In the genomic region with DNA sequence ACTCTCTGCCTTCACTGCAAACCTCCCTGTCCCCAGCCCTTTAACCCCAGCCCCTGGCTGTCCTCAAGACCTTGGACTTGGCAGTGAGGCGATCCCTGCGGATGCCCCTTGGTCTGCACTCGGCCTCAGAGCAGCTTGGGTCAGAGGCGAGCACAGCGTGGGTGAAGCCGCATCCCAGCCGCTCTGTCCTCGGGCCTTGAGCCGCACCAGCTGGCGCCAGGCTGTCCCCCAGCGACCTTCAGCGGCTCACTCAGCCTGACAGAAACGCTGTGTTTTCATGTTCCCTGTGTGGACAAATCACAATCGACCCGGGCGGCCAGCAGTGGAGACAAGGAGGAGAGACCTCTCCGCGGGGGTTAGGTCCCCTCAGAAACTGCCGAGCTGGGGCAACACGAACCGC, we compare ENCODE assay signal across 26 cellular contexts. TPM values are rescaled to one million over a fixed set of nuclear protein-coding genes. Genes with fewer than 3 reads are reported as not detected.
A peak's percentile ranks its signal among the peaks of the same experiment; 100 is the strongest.
DNase-seq lines count a peak whose midpoint lies in the region; ATAC-seq and TF ChIP-seq lines count a peak whose summit lies in the region.
"Had no signal": no experiment of that assay in that cellular context is flagged by ENCODE, and none has a peak within 500 bp of the region (broad histone marks: within the 10 kb centered on the region; RNA-seq: fewer than 3 reads in every experiment).

No MANE protein-coding gene starts in this region.

- H4K91ac ChIP-seq in neuronal stem cell (ENCODE audit: low read depth, low read length, poor library complexity) = no peak overlapping the region

- H3K27ac ChIP-seq in heart left ventricle (peak overlapping the region in 1 of 12 donors; percentile 33), neuronal stem cell (replicated peaks; ENCODE audit: low read length) (no peak overlapping the region), transverse colon (peak overlapping the region; percentile 4 to 44 (median 16))
- H3K27ac ChIP-seq: 22Rv1, SJCRH30 had no signal

- H3K9me3 ChIP-seq in heart left ventricle (peaks cover 0 to 4% (median 0%) of the 10 kb centered on the region in 12 donors), neuronal stem cell (replicated peaks in 1 of 2; ENCODE audit: control insufficient read depth in 2 of 2, insufficient read depth in 1 of 2, low read depth in 1 of 2, low read length in 2 of 2) (no peaks in the 10 kb centered on the region), transverse colon (no peaks in the 10 kb centered on the region)
- H3K9me3 ChIP-seq: SJCRH30 had no signal

- H3K23ac ChIP-seq in neuronal stem cell (ENCODE audit: low read depth, low read length, poor library complexity) = no peak overlapping the region

- in situ Hi-C loops in transverse colon (cut with MboI; ENCODE audit: low pct_ligation_motif_present in 1 of 4, low pct_unique_long_range_greater_than_20kb in 1 of 4, low sequenced_read_pairs in 3 of 4) = loop anchor here in 2 of 4 donors (5.0 to 25.0 kb wide), 2 partner anchors 217 to 237 kb away; partner anchors contain the start of gene ZNF556 (in 1 of the 2)

- no peak overlapping the region for H3K4me3 Mint-ChIP-seq in chondrocyte (ENCODE audit: unreplicated experiment)
- H3K4me3 Mint-ChIP-seq: activated CD4-positive, alpha-beta memory T cell treated with anti-CD3 and anti-CD28 coated beads for 36 hours; effector memory CD8-positive, alpha-beta T cell; HFFc6; immature natural killer cell; nephron; T-helper 17 cell had no signal

- DNase-seq in NCI-H2227 (lab: John Stamatoyannopoulos, UW; ENCODE audit: unreplicated experiment) = peak; percentile 16
- no peak for DNase-seq in NCI-H2227 treated with DMSO at 0.1 percent for 48 hours (lab: John Stamatoyannopoulos, UW)
- peak in 3 of 5 donors; percentile 56 to 77 (median 66) for DNase-seq in heart left ventricle
- no peak for DNase-seq in neuronal stem cell (ENCODE audit: low spot score)
- no peak for DNase-seq in transverse colon
- no peak for DNase-seq in COLO829 (ENCODE audit: low spot score)
- no peak for DNase-seq in chondrocyte (ENCODE audit: low spot score)
- no peak for DNase-seq in erythroblast (lab: John Stamatoyannopoulos, UW)
- DNase-seq: activated CD4-positive, alpha-beta memory T cell treated with anti-CD3 and anti-CD28 coated beads for 36 hours; activated naive CD4-positive, alpha-beta T cell treated with Interleukin-2 at 50 U/mL for 16 hours; BE2C; central memory CD4-positive, alpha-beta T cell; effector memory CD8-positive, alpha-beta T cell; EL; HFFc6; immature natural killer cell; Karpas-422; mesenchymal stem cell; NCI-H1092; NCI-H2081; NCI-H510A; SJCRH30; T-helper 17 cell had no signal

- TF ChIP-seq CTCF in heart left ventricle (IDR thresholded peaks at IDR 0.05) (no peak), transverse colon (IDR thresholded peaks at IDR 0.05) (no peak), chondrocyte (IDR thresholded peaks at IDR 0.05) (no peak)

- no peak overlapping the region for H3K18ac ChIP-seq in neuronal stem cell (ENCODE audit: low read length)

- TF ChIP-seq EP300 in transverse colon (IDR thresholded peaks at IDR 0.05; ENCODE audit: low read depth) = no peak

- no peak overlapping the region for H2BK15ac ChIP-seq in neuronal stem cell (ENCODE audit: low read length)

- H3K4me2 ChIP-seq in neuronal stem cell (ENCODE audit: insufficient read depth, low read length, poor library complexity, severe bottlenecking) = no peak overlapping the region

- H3K27me3 ChIP-seq in heart left ventricle (peaks cover 0 to 2% (median 0%) of the 10 kb centered on the region in 9 donors), neuronal stem cell (ENCODE audit: control insufficient read depth in 3 of 3, insufficient read depth in 3 of 3, low read depth in 1 of 3, low read length in 3 of 3) (peaks cover 0 to 7% (median 0%) of the 10 kb centered on the region in 3 experiments), transverse colon (no peaks in the 10 kb centered on the region)

- no peak for TF ChIP-seq POLR2A in heart left ventricle (IDR thresholded peaks at IDR 0.05)
- TF ChIP-seq POLR2A in transverse colon (IDR thresholded peaks at IDR 0.05) = no peak
- no peak for TF ChIP-seq POLR2A in erythroblast (IDR thresholded peaks at IDR 0.05; ENCODE audit: low read length)

- no peak overlapping the region for H3K27ac Mint-ChIP-seq in chondrocyte (ENCODE audit: unreplicated experiment)
- H3K27ac Mint-ChIP-seq: activated CD4-positive, alpha-beta memory T cell treated with anti-CD3 and anti-CD28 coated beads for 36 hours; effector memory CD8-positive, alpha-beta T cell; HFFc6; immature natural killer cell; nephron; progenitor cell of endocrine pancreas; T-helper 17 cell had no signal

- H3K4ac ChIP-seq in neuronal stem cell (ENCODE audit: low read length) = no peak overlapping the region

- H4K8ac ChIP-seq in neuronal stem cell (ENCODE audit: low read depth, low read length) = peak overlapping the region; percentile 43

- peak overlapping the region; percentile 38 for H3K14ac ChIP-seq in neuronal stem cell (ENCODE audit: low read length)

- peak overlapping the region; percentile 37 for H2AK5ac ChIP-seq in neuronal stem cell (ENCODE audit: low read depth, low read length)

- no peak overlapping the region for H2BK120ac ChIP-seq in neuronal stem cell (ENCODE audit: low read depth, low read length)

- peak; percentile 31 to 66 (median 42) for ATAC-seq in heart left ventricle
- ATAC-seq: effector memory CD8-positive, alpha-beta T cell; T-helper 17 cell had no signal

- H3K36me3 ChIP-seq in heart left ventricle (no peaks in the 10 kb centered on the region), neuronal stem cell (replicated peaks in 1 of 2; ENCODE audit: control insufficient read depth in 2 of 2, insufficient read depth in 2 of 2, low read length in 2 of 2) (no peaks in the 10 kb centered on the region), transverse colon (no peaks in the 10 kb centered on the region)
- H3K36me3 ChIP-seq: BE2C, SJCRH30 had no signal

- H2BK12ac ChIP-seq in neuronal stem cell (ENCODE audit: low read length) = no peak overlapping the region

- H3K4me1 Mint-ChIP-seq in chondrocyte (ENCODE audit: low read depth) = peaks cover 5% of the 10 kb centered on the region
- H3K4me1 Mint-ChIP-seq: immature natural killer cell, T-helper 17 cell had no signal

- no peaks in the 10 kb centered on the region for H3K27me3 Mint-ChIP-seq in chondrocyte (ENCODE audit: low read depth)
- H3K27me3 Mint-ChIP-seq: activated CD4-positive, alpha-beta memory T cell treated with anti-CD3 and anti-CD28 coated beads for 36 hours; progenitor cell of endocrine pancreas; T-helper 17 cell had no signal

- H2AFZ ChIP-seq in neuronal stem cell (ENCODE audit: low read length) = no peak overlapping the region

- H3K9me3 Mint-ChIP-seq in chondrocyte (ENCODE audit: low read depth) = no peaks in the 10 kb centered on the region
- H3K9me3 Mint-ChIP-seq: activated CD4-positive, alpha-beta memory T cell treated with anti-CD3 and anti-CD28 coated beads for 36 hours; effector memory CD8-positive, alpha-beta T cell; HFFc6; immature natural killer cell; nephron had no signal

- H3K4me3 ChIP-seq in heart left ventricle = no peak overlapping the region
- no peak overlapping the region for H3K4me3 ChIP-seq in neuronal stem cell (ENCODE audit: low read length in 2 of 2)
- H3K4me3 ChIP-seq in transverse colon = no peak overlapping the region
- H3K4me3 ChIP-seq: SJCRH30 had no signal

- H3K79me1 ChIP-seq in neuronal stem cell (ENCODE audit: low read depth, low read length) = no peaks in the 10 kb centered on the region

- WGBS in heart left ventricle, 4 donors = 63 to 83% (median 78%) methylated on average over 15 to 21 of the region's 21 CpGs
- WGBS in neuronal stem cell (ENCODE audit: extremely low coverage in 2 of 2, insufficient read length in 2 of 2, insufficient replicate concordance in 1 of 2), 2 donors = no CpG with 5 or more reads among the region's 21 CpGs
- 73% methylated on average over 21 of the region's 21 CpGs; no CpG with 5 or more reads in 1 of the 2 donors for WGBS in transverse colon (ENCODE audit: low coverage in 1 of 2), 2 donors

- H2BK5ac ChIP-seq in neuronal stem cell (ENCODE audit: low read length) = no peak overlapping the region

- H3K9ac ChIP-seq in neuronal stem cell (ENCODE audit: low read depth, low read length, poor library complexity) = no peak overlapping the region

- peaks cover 0 to 7% (median 0%) of the 10 kb centered on the region in 12 donors for H3K4me1 ChIP-seq in heart left ventricle
- H3K4me1 ChIP-seq in neuronal stem cell (ENCODE audit: control insufficient read depth in 2 of 2, insufficient read depth in 1 of 2, low read depth in 1 of 2, low read length in 2 of 2) = peaks cover 5 to 7% of the 10 kb centered on the region in 2 donors
- no peaks in the 10 kb centered on the region for H3K4me1 ChIP-seq in transverse colon
- H3K4me1 ChIP-seq: BE2C, SJCRH30 had no signal

- intact Hi-C loops in heart left ventricle (cut with DNase I) = loop anchor here in 3 of 10 donors (5.0 to 10.0 kb wide), 3 partner anchors 92 to 222 kb away; partner anchors contain the start of genes SLC39A3 (in 1 of the 3) and ZNF556 (in 1 of the 3)
- intact Hi-C loops in transverse colon (cut with DNase I; ENCODE audit: low total_unique reads) = no loop called here

- H3K36me3 Mint-ChIP-seq in chondrocyte (ENCODE audit: low read depth) = no peaks in the 10 kb centered on the region
- H3K36me3 Mint-ChIP-seq: activated CD4-positive, alpha-beta memory T cell treated with anti-CD3 and anti-CD28 coated beads for 36 hours; immature natural killer cell had no signal

RNA-seq across cellular contexts. Expression of gene GNG7, which starts 52.0 kb away (rescaled TPM):
- total RNA-seq in heart left ventricle (10 to 100 TPM; 13.9 to 46.4 (median 32.5) TPM), transverse colon (10 to 100 TPM in 1 of 4 donors, 1 to 10 TPM in 3; 1.6 to 13.1 (median 4.0) TPM), chondrocyte (1.9 to 3.6 TPM (median 2.5 TPM) in 3 replicates)
- polyA plus RNA-seq in heart left ventricle = 10 to 100 TPM; 11.7 to 22.5 TPM
- polyA plus RNA-seq in neuronal stem cell (2013, experiment 1 of 2) = 7.9 TPM
- polyA plus RNA-seq in neuronal stem cell (2013, experiment 2 of 2) = 8.1 TPM
- total RNA-seq: SJCRH30 had no signal

Comparison
In these comparisons a context has a peak if more than half of its experiments do, and no peak if none do; other contexts are left out.
1. DNase-seq: peak in NCI-H2227 (single experiment) and heart left ventricle (3 of 5); none in NCI-H2227 treated with DMSO at 0.1 percent for 48 hours (single experiment), neuronal stem cell (single experiment), transverse colon (single experiment), COLO829 (single experiment), chondrocyte (single experiment) and erythroblast (0 of 2).